In genomic region chr1:9827558-9828185, GRCh38 we compare ENCODE assay signal across 9 cellular contexts. TPM values are rescaled to one million over a fixed set of nuclear protein-coding genes. Genes with fewer than 3 reads are reported as not detected.
DNase-seq lines count a peak whose midpoint lies in the region; ATAC-seq, FAIRE-seq and TF ChIP-seq lines count a peak whose summit lies in the region.
"Had no signal": no experiment of that assay in that cellular context is flagged by ENCODE, and none has a peak within 500 bp of the region (broad histone marks: within the 10 kb centered on the region; RNA-seq: fewer than 3 reads in every experiment).

No MANE protein-coding gene starts in this region.

- peak; percentile 58 for DNase-seq in DMS 273 (lab: John Stamatoyannopoulos, UW; ENCODE audit: unreplicated experiment)
- DNase-seq in DMS 273 treated with DMSO at 0.1 percent for 48 hours (lab: John Stamatoyannopoulos, UW) = no peak
- no peak for DNase-seq in HFF-Myc (ENCODE audit: extremely low read depth, low read depth)
- DNase-seq in astrocyte (ENCODE audit: low read depth) = no peak
- DNase-seq in nephron progenitor cell = no peak

- H3K4me1 ChIP-seq in astrocyte (ENCODE audit: insufficient read depth, low read length) = peaks cover 22% of the 10 kb centered on the region

- H3K36me3 ChIP-seq in astrocyte (ENCODE audit: insufficient read depth, low read length) = no peaks in the 10 kb centered on the region

- H3K27ac Mint-ChIP-seq in astrocyte (ENCODE audit: unreplicated experiment) = no peak overlapping the region
- H3K27ac Mint-ChIP-seq in nephron progenitor cell = no peak overlapping the region

- H3K9me3 Mint-ChIP-seq in astrocyte (ENCODE audit: unreplicated experiment) (no peaks in the 10 kb centered on the region), nephron progenitor cell (no peaks in the 10 kb centered on the region)

- H4K20me1 ChIP-seq in astrocyte (ENCODE audit: insufficient read depth, low read length) = peaks cover 5% of the 10 kb centered on the region

- no peak overlapping the region for H3K9ac ChIP-seq in astrocyte (ENCODE audit: low read length)

- no peak overlapping the region for H3K4me3 Mint-ChIP-seq in astrocyte (ENCODE audit: unreplicated experiment)
- no peak overlapping the region for H3K4me3 Mint-ChIP-seq in nephron progenitor cell

- peaks cover 5% of the 10 kb centered on the region for H3K79me2 ChIP-seq in astrocyte (ENCODE audit: insufficient read depth, low read length)

- no peaks in the 10 kb centered on the region for H3K9me3 ChIP-seq in astrocyte (ENCODE audit: insufficient read depth, low read depth, low read length)

- H3K4me1 Mint-ChIP-seq in astrocyte (ENCODE audit: low read depth, unreplicated experiment) = peaks cover 26% of the 10 kb centered on the region
- peaks cover 23% of the 10 kb centered on the region for H3K4me1 Mint-ChIP-seq in nephron progenitor cell

- H3K36me3 Mint-ChIP-seq in astrocyte (ENCODE audit: low read depth, unreplicated experiment) (no peaks in the 10 kb centered on the region), nephron progenitor cell (ENCODE audit: low read depth) (no peaks in the 10 kb centered on the region)

- peak; percentile 38 for TF ChIP-seq CTCF in HFF-Myc (IDR thresholded peaks at IDR 0.05; ENCODE audit: low read depth, low read length, missing control alignments)
- TF ChIP-seq CTCF in astrocyte (IDR thresholded peaks at IDR 0.05; ENCODE audit: insufficient read depth, low read depth, low read length) = peak; percentile 26
- peak; percentile 48 for TF ChIP-seq CTCF in nephron progenitor cell (IDR thresholded peaks at IDR 0.05)

- H3K27ac ChIP-seq in astrocyte (ENCODE audit: low read depth, low read length) = no peak overlapping the region

- FAIRE-seq in astrocyte (lab: Jason Lieb, UNC) = no peak

- no peaks in the 10 kb centered on the region for H3K27me3 ChIP-seq in astrocyte (ENCODE audit: insufficient read depth, low read length)

- H3K27me3 Mint-ChIP-seq in astrocyte (ENCODE audit: low read depth, unreplicated experiment) = no peaks in the 10 kb centered on the region
- H3K27me3 Mint-ChIP-seq in nephron progenitor cell (ENCODE audit: low read depth, poor library complexity) = peaks cover 29% of the 10 kb centered on the region

- H3K4me3 ChIP-seq in HFF-Myc (replicated peaks; ENCODE audit: low read depth, low read length) (no peak overlapping the region), astrocyte (ENCODE audit: insufficient read depth, low read depth, low read length) (no peak overlapping the region)

- H2AFZ ChIP-seq in astrocyte (ENCODE audit: low read depth, low read length) = no peak overlapping the region

- no peak overlapping the region for H3K4me2 ChIP-seq in astrocyte (ENCODE audit: low read length)

- ATAC-seq in GM18868 (IDR thresholded peaks at IDR 0.05; ENCODE audit: unreplicated experiment) (no peak), GM18907 (IDR thresholded peaks at IDR 0.05; ENCODE audit: unreplicated experiment) (no peak), HG02571 (IDR thresholded peaks at IDR 0.05; ENCODE audit: unreplicated experiment) (no peak)
- ATAC-seq: Panc1 had no signal

RNA-seq across cellular contexts. Expression of gene CLSTN1, which starts 3.9 kb away (rescaled TPM):
- total RNA-seq in astrocyte = 181 and 197 TPM in 2 replicates
